Comparison of ENCODE assay signal across 15 cellular contexts in the genomic region with DNA sequence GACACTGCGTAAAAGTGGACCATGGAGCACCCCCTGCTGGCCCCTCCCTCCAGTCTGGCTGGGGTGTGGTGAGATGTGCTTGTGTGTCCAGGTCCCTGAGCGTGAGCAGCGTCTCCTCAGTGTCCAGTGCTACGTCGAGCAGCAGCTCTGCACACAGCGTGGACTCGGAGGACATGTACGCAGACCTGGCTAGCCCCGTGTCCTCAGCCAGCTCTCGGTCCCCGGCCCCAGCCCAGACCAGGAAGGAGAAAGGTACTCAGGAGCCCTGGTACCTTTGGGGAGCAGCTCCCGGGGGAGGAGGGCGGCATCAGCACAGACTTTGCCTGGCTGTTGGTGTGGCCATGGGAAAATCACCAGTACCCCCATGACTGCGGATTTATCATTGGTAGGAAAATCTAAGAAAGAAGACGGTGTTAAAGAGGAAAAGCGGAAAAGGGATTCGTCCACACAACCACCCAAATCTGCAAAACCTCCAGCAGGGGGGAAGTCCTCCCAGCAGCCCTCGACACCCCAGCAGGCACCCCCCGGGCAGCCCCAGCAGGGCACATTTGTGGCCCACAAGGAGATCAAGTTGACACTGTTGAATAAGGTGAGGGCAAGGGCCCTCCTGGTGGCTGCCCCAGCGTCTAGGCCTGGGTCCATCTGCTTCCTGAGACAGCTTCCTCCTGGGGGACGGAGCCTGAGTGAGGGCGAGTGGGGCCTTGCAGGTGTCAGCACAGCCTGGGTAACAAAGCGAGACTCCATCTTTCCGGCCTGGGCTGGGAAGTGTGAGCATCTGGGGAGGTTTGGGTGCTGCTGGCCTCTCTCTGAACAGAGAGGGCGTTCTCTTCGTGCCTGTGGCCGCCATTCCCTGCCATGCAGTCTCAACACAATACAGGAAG. TPM values are rescaled to one million over a fixed set of nuclear protein-coding genes. Genes with fewer than 3 reads are reported as not detected.
DNase-seq lines count a peak whose midpoint lies in the region; FAIRE-seq and TF ChIP-seq lines count a peak whose summit lies in the region.
"Had no signal": no experiment of that assay in that cellular context is flagged by ENCODE, and none has a peak within 500 bp of the region (broad histone marks: within the 10 kb centered on the region; RNA-seq: fewer than 3 reads in every experiment).

No MANE protein-coding gene starts in this region.

- no peak overlapping the region for H4K8ac ChIP-seq in H1 (ENCODE audit: extremely low read depth, insufficient read depth, low read length)

- no peak overlapping the region for H3K4me3 Mint-ChIP-seq in activated CD4-positive, alpha-beta T cell treated with anti-CD3 and anti-CD28 coated beads, Interleukin-2, amount 10 ng/mL, durations not matched to agents 7 days and 5 days
- H3K4me3 Mint-ChIP-seq: CD8-positive, alpha-beta T cell had no signal

- TF ChIP-seq RAD21 in H1 (IDR thresholded peaks at IDR 0.05 in 1 of 2, conservative IDR thresholded peaks at IDR 0.05 in 1 of 2; ENCODE audit: low read depth in 2 of 2, low read length in 2 of 2), result no peak

- H3K27me3 ChIP-seq in H1 (replicated peaks in 1 of 4; ENCODE audit: control insufficient read depth in 3 of 4, extremely low read depth in 1 of 4, insufficient read depth in 3 of 4, low read length in 3 of 4), result no peaks in the 10 kb centered on the region
- H3K27me3 ChIP-seq: left lung had no signal

- no peaks in the 10 kb centered on the region for H3K23me2 ChIP-seq in H1 (ENCODE audit: low read depth, low read length)

- POLR2A ChIA-PET in activated CD4-positive, alpha-beta T cell treated with anti-CD3 and anti-CD28 coated beads, Interleukin-2, amount 10 ng/mL, durations not matched to agents 7 days and 5 days (lab: Charles Lee), result no interaction called here
- POLR2A ChIA-PET in H1 (lab: Charles Lee; ENCODE audit: partially characterized antibody), result interaction anchor here (0.7 to 1.6 kb wide), 2 partner anchors 17 kb away, joined by 3 to 5 read pairs; no protein-coding TSS in a partner anchor

- peak overlapping the region in 1 of 4 experiments; percentile 29; a peak in 1 of 7 replicates for H3K9ac ChIP-seq in H1 (replicated peaks in 1 of 4; ENCODE audit: extremely low read depth in 1 of 4, low read depth in 3 of 4, low read length in 3 of 4)

- no peaks in the 10 kb centered on the region for H3K9me3 Mint-ChIP-seq in activated CD4-positive, alpha-beta T cell treated with anti-CD3 and anti-CD28 coated beads, Interleukin-2, amount 10 ng/mL, durations not matched to agents 7 days and 5 days
- H3K9me3 Mint-ChIP-seq: CD8-positive, alpha-beta T cell; naive B cell had no signal

- peak overlapping the region; percentile 43; the same call in 1 of the 2 replicates for H3K27ac ChIP-seq in H1 (ENCODE audit: low read depth, low read length)
- H3K27ac ChIP-seq: HL-60, left lung, prostate gland had no signal

- H2BK120ac ChIP-seq in H1 (replicated peaks; ENCODE audit: low read depth, low read length), result no peak overlapping the region

- H2BK15ac ChIP-seq in H1 (ENCODE audit: low read length), result no peak overlapping the region

- no peak for TF ChIP-seq POLR2A in H1 (IDR thresholded peaks at IDR 0.05; ENCODE audit: control extremely low read depth in 1 of 2, low read depth in 2 of 2, low read length in 2 of 2)

- H3K4me1 Mint-ChIP-seq in activated CD4-positive, alpha-beta T cell treated with anti-CD3 and anti-CD28 coated beads, Interleukin-2, amount 10 ng/mL, durations not matched to agents 7 days and 5 days, result peaks cover 7% of the 10 kb centered on the region

- FAIRE-seq in H1 (lab: Jason Lieb, UNC), result no peak
- FAIRE-seq: GM12891 had no signal

- no peak overlapping the region for H3K56ac ChIP-seq in H1 (replicated peaks; ENCODE audit: insufficient read length, low read depth, low read length)

- no peak overlapping the region for H2BK12ac ChIP-seq in H1 (ENCODE audit: low read depth, low read length)

- no peak for TF ChIP-seq EP300 in H1 (IDR thresholded peaks at IDR 0.05; ENCODE audit: borderline replicate concordance in 1 of 2, low read depth in 2 of 2, low read length in 2 of 2)

- peak overlapping the region; percentile 56; the same call in 1 of the 2 replicates for H2BK5ac ChIP-seq in H1 (ENCODE audit: low read depth, low read length)

- peak overlapping the region; percentile 54 for H3K27ac Mint-ChIP-seq in activated CD4-positive, alpha-beta T cell treated with anti-CD3 and anti-CD28 coated beads, Interleukin-2, amount 10 ng/mL, durations not matched to agents 7 days and 5 days
- H3K27ac Mint-ChIP-seq: CD8-positive, alpha-beta T cell had no signal

- no peaks in the 10 kb centered on the region for H3K79me2 ChIP-seq in H1 (ENCODE audit: control insufficient read depth in 1 of 2, insufficient read depth in 2 of 2, low read length in 2 of 2)

- no peaks in the 10 kb centered on the region for H3K9me3 ChIP-seq in H1 (ENCODE audit: insufficient read depth in 2 of 2, low read depth in 1 of 2, low read length in 1 of 2)
- H3K9me3 ChIP-seq: left lung, prostate gland had no signal

- no peak overlapping the region for H2AFZ ChIP-seq in H1 (ENCODE audit: low read length)

- no peak overlapping the region for H3K4me2 ChIP-seq in H1 (ENCODE audit: insufficient read depth in 1 of 2, low read depth in 2 of 2, low read length in 2 of 2)

- H3K4me3 ChIP-seq in H1 (ENCODE audit: extremely low read depth in 1 of 4, insufficient read depth in 2 of 4, low read depth in 3 of 4, low read length in 4 of 4), result no peak overlapping the region
- H3K4me3 ChIP-seq: left lung, prostate gland had no signal

- peaks cover 15 to 44% (median 24%) of the 10 kb centered on the region in 4 experiments for H3K36me3 ChIP-seq in H1 (ENCODE audit: control insufficient read depth in 2 of 4, insufficient read depth in 4 of 4, low read length in 3 of 4)

- TF ChIP-seq CTCF in H1 (IDR thresholded peaks at IDR 0.05; ENCODE audit: control extremely low read depth in 1 of 3, insufficient read depth in 1 of 3, low read depth in 1 of 3, low read length in 3 of 3), result no peak

- H3K36me3 Mint-ChIP-seq in activated CD4-positive, alpha-beta T cell treated with anti-CD3 and anti-CD28 coated beads, Interleukin-2, amount 10 ng/mL, durations not matched to agents 7 days and 5 days (ENCODE audit: low read depth), result peaks cover 44% of the 10 kb centered on the region

- H4K91ac ChIP-seq in H1 (replicated peaks; ENCODE audit: insufficient read length, low read length), result no peak overlapping the region

- CTCF ChIA-PET in activated CD4-positive, alpha-beta T cell treated with anti-CD3 and anti-CD28 coated beads, Interleukin-2, amount 10 ng/mL, durations not matched to agents 7 days and 5 days (lab: Charles Lee), result interaction anchor here (1.0 to 1.6 kb wide), 2 partner anchors 15 to 18 kb away, joined by 3 to 4 read pairs; no protein-coding TSS in a partner anchor
- CTCF ChIA-PET in H1 (lab: Charles Lee; ENCODE audit: partially characterized antibody), result interaction anchor here (0.6 to 11.2 kb wide), 8 partner anchors 11 to 91 kb away, joined by 3 to 89 read pairs (median 4); no protein-coding TSS in a partner anchor

- DNase-seq in activated CD4-positive, alpha-beta T cell treated with anti-CD3 and anti-CD28 coated beads, Interleukin-2, amount 10 ng/mL, durations not matched to agents 7 days and 5 days, result no peak
- no peak for DNase-seq in activated CD4-positive, alpha-beta T cell treated with anti-CD3 and anti-CD28 coated beads, Interleukin-2, amount 50 U/mL, for 4 hours
- DNase-seq in H1 (ENCODE audit: low read depth in 1 of 2, low spot score in 2 of 2) (no peak), MV-4-11 (lab: John Stamatoyannopoulos, UW) (no peak)
- DNase-seq: activated gamma-delta T cell; CD8-positive, alpha-beta T cell; left lung; naive B cell; NCI-H1436 treated with DMSO at 0.1 percent for 48 hours; NCI-H226 had no signal

- H2AK5ac ChIP-seq in H1 (ENCODE audit: low read depth, low read length), result no peak overlapping the region

- H3K4me1 ChIP-seq in H1 (replicated peaks in 1 of 4; ENCODE audit: control insufficient read depth in 3 of 4, insufficient read depth in 4 of 4, low read length in 3 of 4), result peaks cover 0 to 7% (median 3%) of the 10 kb centered on the region in 4 experiments; a peak in 5 of 7 replicates
- H3K4me1 ChIP-seq: left lung, prostate gland had no signal

- H3K18ac ChIP-seq in H1 (ENCODE audit: extremely low read depth, low read length), result no peak overlapping the region

- no peak overlapping the region for H3K4ac ChIP-seq in H1 (replicated peaks; ENCODE audit: insufficient read length, low read depth, low read length)

- H3K79me1 ChIP-seq in H1 (ENCODE audit: low read depth, low read length), result no peaks in the 10 kb centered on the region; the same call in 1 of the 2 replicates

- no peaks in the 10 kb centered on the region for H3K27me3 Mint-ChIP-seq in activated CD4-positive, alpha-beta T cell treated with anti-CD3 and anti-CD28 coated beads, Interleukin-2, amount 10 ng/mL, durations not matched to agents 7 days and 5 days
- H3K27me3 Mint-ChIP-seq: naive B cell had no signal

- no peak overlapping the region for H3K23ac ChIP-seq in H1 (ENCODE audit: insufficient read length)

- no peak overlapping the region for H3K14ac ChIP-seq in H1 (ENCODE audit: insufficient read length)

- H2BK20ac ChIP-seq in H1 (ENCODE audit: low read length), result no peak overlapping the region

- H4K20me1 ChIP-seq in H1 (replicated peaks in 1 of 2; ENCODE audit: control insufficient read depth in 1 of 2, insufficient read depth in 2 of 2, low read length in 2 of 2), result peaks cover 2 to 14% of the 10 kb centered on the region in 2 experiments

- 92% methylated on average over 25 of the region's 27 CpGs; no CpG with 5 or more reads in 1 of the 2 experiments for WGBS in H1 (ENCODE audit: extremely low coverage in 1 of 2, insufficient coverage in 1 of 2, insufficient read length in 1 of 2, insufficient replicate concordance in 2 of 2, low coverage in 1 of 2, low lambda C conversion rate in 2 of 2, missing lambda C conversion rate in 1 of 2), 2 experiments

- no peak overlapping the region for H4K5ac ChIP-seq in H1 (ENCODE audit: insufficient read length, low read depth, low read length)

RNA-seq across cellular contexts. Expression of gene IL17C, which starts 10.6 kb away (rescaled TPM):
- under 1 TPM in 1 of 2 experiments, not detected in 1; 0.20 TPM for total RNA-seq in activated CD4-positive, alpha-beta T cell treated with anti-CD3 and anti-CD28 coated beads, Interleukin-2, amount 10 ng/mL, durations not matched to agents 7 days and 5 days
- 1.1 and 1.4 TPM in 2 replicates for total RNA-seq in H1 (2021; fragmentation: NEBNext Ultra II Directional; extraction: Animal tissue kit (Norgen Biotek cat#: 25700))
- 1.9 and 3.0 TPM in 2 replicates for polyA plus RNA-seq in H1 (2011; rRNA removed)
- 1.4 TPM for polyA plus RNA-seq in H1 (2011; cell fraction: cytosol; rRNA removed)
- 4.2 TPM for polyA plus RNA-seq in H1 (2011; cell fraction: nucleus; rRNA removed)
- polyA plus RNA-seq in H1 (2012, experiment 1 of 2), result 2.1 to 3.1 TPM (median 2.5 TPM) in 4 replicates
- polyA plus RNA-seq in H1 (2012, experiment 2 of 2), result 2.6 TPM
- polyA plus RNA-seq in H1 (2013, experiment 1 of 2), result 3.1 TPM
- polyA plus RNA-seq in H1 (2013, experiment 2 of 2), result 3.4 TPM
- 0.34 and 0.41 TPM in 2 replicates for polyA minus RNA-seq in H1 (2011; rRNA and poly(A)+ RNA removed)
- 1.5 TPM for polyA minus RNA-seq in H1 (2011; cell fraction: cytosol; rRNA and poly(A)+ RNA removed)
- polyA minus RNA-seq in H1 (2011; cell fraction: nucleus; rRNA and poly(A)+ RNA removed), result 2.6 TPM
- total RNA-seq: left lung, LHCN-M2, SK-MEL-5 had no signal

RNA-seq across cellular contexts. Expression of gene CYBA, which starts 23.1 kb away (rescaled TPM):
- 100 to 1,000 TPM; 486 to 586 TPM for total RNA-seq in activated CD4-positive, alpha-beta T cell treated with anti-CD3 and anti-CD28 coated beads, Interleukin-2, amount 10 ng/mL, durations not matched to agents 7 days and 5 days
- total RNA-seq in H1 (2021; fragmentation: NEBNext Ultra II Directional; extraction: Animal tissue kit (Norgen Biotek cat#: 25700)), result 136 and 161 TPM in 2 replicates
- 254 and 340 TPM in 2 replicates for polyA plus RNA-seq in H1 (2011; rRNA removed)
- 233 TPM for polyA plus RNA-seq in H1 (2011; cell fraction: cytosol; rRNA removed)
- polyA plus RNA-seq in H1 (2011; cell fraction: nucleus; rRNA removed), result 322 TPM
- 69.1 to 193 TPM (median 184 TPM) in 4 replicates for polyA plus RNA-seq in H1 (2012, experiment 1 of 2)
- 245 TPM for polyA plus RNA-seq in H1 (2012, experiment 2 of 2)
- polyA plus RNA-seq in H1 (2013, experiment 1 of 2), result 267 TPM
- polyA plus RNA-seq in H1 (2013, experiment 2 of 2), result 285 TPM
- 41.6 and 53.9 TPM in 2 replicates for polyA minus RNA-seq in H1 (2011; rRNA and poly(A)+ RNA removed)
- polyA minus RNA-seq in H1 (2011; cell fraction: cytosol; rRNA and poly(A)+ RNA removed), result 80.0 TPM
- 68.6 TPM for polyA minus RNA-seq in H1 (2011; cell fraction: nucleus; rRNA and poly(A)+ RNA removed)

RNA-seq across cellular contexts. Expression of gene MVD, which starts 35.1 kb away (rescaled TPM):
- total RNA-seq in activated CD4-positive, alpha-beta T cell treated with anti-CD3 and anti-CD28 coated beads, Interleukin-2, amount 10 ng/mL, durations not matched to agents 7 days and 5 days, result 10 to 100 TPM; 65.3 to 72.3 TPM
- 77.3 and 80.6 TPM in 2 replicates for total RNA-seq in H1 (2021; fragmentation: NEBNext Ultra II Directional; extraction: Animal tissue kit (Norgen Biotek cat#: 25700))
- polyA plus RNA-seq in H1 (2011; rRNA removed), result 47.2 and 72.1 TPM in 2 replicates
- polyA plus RNA-seq in H1 (2011; cell fraction: cytosol; rRNA removed), result 74.6 TPM
- 130 TPM for polyA plus RNA-seq in H1 (2011; cell fraction: nucleus; rRNA removed)
- 52.7 to 95.2 TPM (median 88.5 TPM) in 4 replicates for polyA plus RNA-seq in H1 (2012, experiment 1 of 2)
- 64.7 TPM for polyA plus RNA-seq in H1 (2012, experiment 2 of 2)
- polyA plus RNA-seq in H1 (2013, experiment 1 of 2), result 71.4 TPM
- polyA plus RNA-seq in H1 (2013, experiment 2 of 2), result 71.3 TPM
- 15.9 and 21.7 TPM in 2 replicates for polyA minus RNA-seq in H1 (2011; rRNA and poly(A)+ RNA removed)
- polyA minus RNA-seq in H1 (2011; cell fraction: cytosol; rRNA and poly(A)+ RNA removed), result 39.8 TPM
- polyA minus RNA-seq in H1 (2011; cell fraction: nucleus; rRNA and poly(A)+ RNA removed), result 41.1 TPM

RNA-seq across cellular contexts. Expression of gene ZC3H18, which starts 57.6 kb away (rescaled TPM):
- total RNA-seq in activated CD4-positive, alpha-beta T cell treated with anti-CD3 and anti-CD28 coated beads, Interleukin-2, amount 10 ng/mL, durations not matched to agents 7 days and 5 days, result 10 to 100 TPM; 77.1 to 87.0 TPM
- 70.3 and 73.2 TPM in 2 replicates for total RNA-seq in H1 (2021; fragmentation: NEBNext Ultra II Directional; extraction: Animal tissue kit (Norgen Biotek cat#: 25700))
- 12.1 and 19.2 TPM in 2 replicates for polyA plus RNA-seq in H1 (2011; rRNA removed)
- 17.0 TPM for polyA plus RNA-seq in H1 (2011; cell fraction: cytosol; rRNA removed)
- polyA plus RNA-seq in H1 (2011; cell fraction: nucleus; rRNA removed), result 42.7 TPM
- polyA plus RNA-seq in H1 (2012, experiment 1 of 2), result 44.2 to 48.4 TPM (median 46.4 TPM) in 4 replicates
- polyA plus RNA-seq in H1 (2012, experiment 2 of 2), result 35.2 TPM
- polyA plus RNA-seq in H1 (2013, experiment 1 of 2), result 47.2 TPM
- 44.5 TPM for polyA plus RNA-seq in H1 (2013, experiment 2 of 2)
- 6.4 and 11.1 TPM in 2 replicates for polyA minus RNA-seq in H1 (2011; rRNA and poly(A)+ RNA removed)
- polyA minus RNA-seq in H1 (2011; cell fraction: cytosol; rRNA and poly(A)+ RNA removed), result 19.7 TPM
- polyA minus RNA-seq in H1 (2011; cell fraction: nucleus; rRNA and poly(A)+ RNA removed), result 18.5 TPM

RNA-seq across cellular contexts. Expression of gene SNAI3, which starts 58.5 kb away (rescaled TPM):
- total RNA-seq in activated CD4-positive, alpha-beta T cell treated with anti-CD3 and anti-CD28 coated beads, Interleukin-2, amount 10 ng/mL, durations not matched to agents 7 days and 5 days, result 10 to 100 TPM; 21.0 to 24.2 TPM
- total RNA-seq in H1 (2021; fragmentation: NEBNext Ultra II Directional; extraction: Animal tissue kit (Norgen Biotek cat#: 25700)), result 8.5 and 8.7 TPM in 2 replicates
- polyA plus RNA-seq in H1 (2011; rRNA removed), result 13.3 and 15.8 TPM in 2 replicates
- polyA plus RNA-seq in H1 (2011; cell fraction: cytosol; rRNA removed), result 9.4 TPM
- polyA plus RNA-seq in H1 (2011; cell fraction: nucleus; rRNA removed), result 11.3 TPM
- polyA plus RNA-seq in H1 (2012, experiment 1 of 2), result 5.5 to 8.7 TPM (median 8.3 TPM) in 4 replicates
- polyA plus RNA-seq in H1 (2012, experiment 2 of 2), result 9.6 TPM
- 9.0 TPM for polyA plus RNA-seq in H1 (2013, experiment 1 of 2)
- 9.0 TPM for polyA plus RNA-seq in H1 (2013, experiment 2 of 2)
- 4.3 and 5.2 TPM in 2 replicates for polyA minus RNA-seq in H1 (2011; rRNA and poly(A)+ RNA removed)
- 7.3 TPM for polyA minus RNA-seq in H1 (2011; cell fraction: cytosol; rRNA and poly(A)+ RNA removed)
- 4.7 TPM for polyA minus RNA-seq in H1 (2011; cell fraction: nucleus; rRNA and poly(A)+ RNA removed)
- total RNA-seq: SK-MEL-5 had no signal
